2 cellular contexts compared by ENCODE assay signal in the genomic region with DNA sequence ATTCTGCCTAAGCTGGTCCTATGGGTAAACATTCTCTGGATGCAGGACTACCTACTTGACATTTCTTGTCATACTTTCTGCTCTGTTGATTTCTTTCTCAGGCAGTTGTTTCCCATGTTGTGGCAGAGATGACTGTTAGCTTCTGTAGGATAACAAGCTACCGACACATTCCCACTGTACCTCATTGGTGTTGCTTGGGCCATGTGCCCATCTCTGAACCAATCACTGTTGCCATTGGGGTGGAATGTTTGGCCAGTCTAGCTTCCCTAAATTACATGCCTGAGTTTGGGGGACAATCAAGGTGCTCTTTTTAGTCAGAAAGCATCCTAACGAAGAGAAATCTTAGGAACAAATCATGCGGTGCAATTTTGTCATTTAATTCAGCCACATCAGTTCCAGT.
TF ChIP-seq lines count a peak whose summit lies in the region.

No MANE protein-coding gene starts in this region.

TF ChIP-seq in IMR-90, 13 proteins besides CTCF, POLR2A, EP300 and RAD21 (continued from another document):
- TF ChIP-seq FOS (IDR thresholded peaks at IDR 0.05; ENCODE audit: low read depth, low read length) (no peak), MAFK (IDR thresholded peaks at IDR 0.05; ENCODE audit: low read depth, low read length) (no peak), MAZ (IDR thresholded peaks at IDR 0.05; ENCODE audit: borderline replicate concordance, low read depth, low read length) (no peak), SMC3 (IDR thresholded peaks at IDR 0.05; ENCODE audit: low read depth, low read length) (no peak)

TF ChIP-seq in WTC11, 78 proteins besides CTCF, POLR2A, EP300 and RAD21 (continued from another document):
- TF ChIP-seq, protein P1, sequence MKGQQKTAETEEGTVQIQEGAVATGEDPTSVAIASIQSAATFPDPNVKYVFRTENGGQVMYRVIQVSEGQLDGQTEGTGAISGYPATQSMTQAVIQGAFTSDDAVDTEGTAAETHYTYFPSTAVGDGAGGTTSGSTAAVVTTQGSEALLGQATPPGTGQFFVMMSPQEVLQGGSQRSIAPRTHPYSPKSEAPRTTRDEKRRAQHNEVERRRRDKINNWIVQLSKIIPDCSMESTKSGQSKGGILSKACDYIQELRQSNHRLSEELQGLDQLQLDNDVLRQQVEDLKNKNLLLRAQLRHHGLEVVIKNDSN (CRISPR knock-in tag; IDR thresholded peaks at IDR 0.05): peak; percentile 61
- TF ChIP-seq, protein P2, sequence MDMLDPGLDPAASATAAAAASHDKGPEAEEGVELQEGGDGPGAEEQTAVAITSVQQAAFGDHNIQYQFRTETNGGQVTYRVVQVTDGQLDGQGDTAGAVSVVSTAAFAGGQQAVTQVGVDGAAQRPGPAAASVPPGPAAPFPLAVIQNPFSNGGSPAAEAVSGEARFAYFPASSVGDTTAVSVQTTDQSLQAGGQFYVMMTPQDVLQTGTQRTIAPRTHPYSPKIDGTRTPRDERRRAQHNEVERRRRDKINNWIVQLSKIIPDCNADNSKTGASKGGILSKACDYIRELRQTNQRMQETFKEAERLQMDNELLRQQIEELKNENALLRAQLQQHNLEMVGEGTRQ (CRISPR knock-in tag; IDR thresholded peaks at IDR 0.05): peak; percentile 68
- TF ChIP-seq ATF1 (CRISPR knock-in tag; IDR thresholded peaks at IDR 0.05): no peak
- TF ChIP-seq, protein P3, sequence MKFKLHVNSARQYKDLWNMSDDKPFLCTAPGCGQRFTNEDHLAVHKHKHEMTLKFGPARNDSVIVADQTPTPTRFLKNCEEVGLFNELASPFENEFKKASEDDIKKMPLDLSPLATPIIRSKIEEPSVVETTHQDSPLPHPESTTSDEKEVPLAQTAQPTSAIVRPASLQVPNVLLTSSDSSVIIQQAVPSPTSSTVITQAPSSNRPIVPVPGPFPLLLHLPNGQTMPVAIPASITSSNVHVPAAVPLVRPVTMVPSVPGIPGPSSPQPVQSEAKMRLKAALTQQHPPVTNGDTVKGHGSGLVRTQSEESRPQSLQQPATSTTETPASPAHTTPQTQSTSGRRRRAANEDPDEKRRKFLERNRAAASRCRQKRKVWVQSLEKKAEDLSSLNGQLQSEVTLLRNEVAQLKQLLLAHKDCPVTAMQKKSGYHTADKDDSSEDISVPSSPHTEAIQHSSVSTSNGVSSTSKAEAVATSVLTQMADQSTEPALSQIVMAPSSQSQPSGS (CRISPR knock-in tag; IDR thresholded peaks at IDR 0.05; ENCODE audit: borderline replicate concordance, low read depth): no peak
- TF ChIP-seq IRF2 (CRISPR knock-in tag; IDR thresholded peaks at IDR 0.05; ENCODE audit: borderline replicate concordance, low read depth): no peak
- no peak for TF ChIP-seq ZNF232 (CRISPR knock-in tag; IDR thresholded peaks at IDR 0.05)
- TF ChIP-seq ZNF671 (CRISPR knock-in tag; IDR thresholded peaks at IDR 0.05): no peak
- TF ChIP-seq, protein P4, sequence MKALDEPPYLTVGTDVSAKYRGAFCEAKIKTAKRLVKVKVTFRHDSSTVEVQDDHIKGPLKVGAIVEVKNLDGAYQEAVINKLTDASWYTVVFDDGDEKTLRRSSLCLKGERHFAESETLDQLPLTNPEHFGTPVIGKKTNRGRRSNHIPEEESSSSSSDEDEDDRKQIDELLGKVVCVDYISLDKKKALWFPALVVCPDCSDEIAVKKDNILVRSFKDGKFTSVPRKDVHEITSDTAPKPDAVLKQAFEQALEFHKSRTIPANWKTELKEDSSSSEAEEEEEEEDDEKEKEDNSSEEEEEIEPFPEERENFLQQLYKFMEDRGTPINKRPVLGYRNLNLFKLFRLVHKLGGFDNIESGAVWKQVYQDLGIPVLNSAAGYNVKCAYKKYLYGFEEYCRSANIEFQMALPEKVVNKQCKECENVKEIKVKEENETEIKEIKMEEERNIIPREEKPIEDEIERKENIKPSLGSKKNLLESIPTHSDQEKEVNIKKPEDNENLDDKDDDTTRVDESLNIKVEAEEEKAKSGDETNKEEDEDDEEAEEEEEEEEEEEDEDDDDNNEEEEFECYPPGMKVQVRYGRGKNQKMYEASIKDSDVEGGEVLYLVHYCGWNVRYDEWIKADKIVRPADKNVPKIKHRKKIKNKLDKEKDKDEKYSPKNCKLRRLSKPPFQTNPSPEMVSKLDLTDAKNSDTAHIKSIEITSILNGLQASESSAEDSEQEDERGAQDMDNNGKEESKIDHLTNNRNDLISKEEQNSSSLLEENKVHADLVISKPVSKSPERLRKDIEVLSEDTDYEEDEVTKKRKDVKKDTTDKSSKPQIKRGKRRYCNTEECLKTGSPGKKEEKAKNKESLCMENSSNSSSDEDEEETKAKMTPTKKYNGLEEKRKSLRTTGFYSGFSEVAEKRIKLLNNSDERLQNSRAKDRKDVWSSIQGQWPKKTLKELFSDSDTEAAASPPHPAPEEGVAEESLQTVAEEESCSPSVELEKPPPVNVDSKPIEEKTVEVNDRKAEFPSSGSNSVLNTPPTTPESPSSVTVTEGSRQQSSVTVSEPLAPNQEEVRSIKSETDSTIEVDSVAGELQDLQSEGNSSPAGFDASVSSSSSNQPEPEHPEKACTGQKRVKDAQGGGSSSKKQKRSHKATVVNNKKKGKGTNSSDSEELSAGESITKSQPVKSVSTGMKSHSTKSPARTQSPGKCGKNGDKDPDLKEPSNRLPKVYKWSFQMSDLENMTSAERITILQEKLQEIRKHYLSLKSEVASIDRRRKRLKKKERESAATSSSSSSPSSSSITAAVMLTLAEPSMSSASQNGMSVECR (CRISPR knock-in tag; IDR thresholded peaks at IDR 0.05; ENCODE audit: borderline replicate concordance): no peak
- TF ChIP-seq JAZF1 (CRISPR knock-in tag; IDR thresholded peaks at IDR 0.05): no peak
- TF ChIP-seq NFATC4 (CRISPR knock-in tag; IDR thresholded peaks at IDR 0.05): no peak
- TF ChIP-seq SMAD3 (CRISPR knock-in tag; IDR thresholded peaks at IDR 0.05; ENCODE audit: borderline replicate concordance): no peak
